In genomic region chr16:88531931-88532433, GRCh38 we compare ENCODE assay signal across 1 cellular context.
TF ChIP-seq lines count a peak whose summit lies in the region.

No MANE protein-coding gene starts in this region.

TF ChIP-seq in K562, 482 proteins besides CTCF, POLR2A, EP300 and RAD21 (continued from another document):
- TF ChIP-seq ZBTB33 (CRISPR knock-in tag; IDR thresholded peaks at IDR 0.05) (peak; percentile 94), ZNF785 (CRISPR knock-in tag; IDR thresholded peaks at IDR 0.05) (no peak), ELF4 (CRISPR knock-in tag; IDR thresholded peaks at IDR 0.05) (no peak), NCOA1 (IDR thresholded peaks at IDR 0.05; ENCODE audit: low read depth) (no peak), ZNF217 (CRISPR knock-in tag; IDR thresholded peaks at IDR 0.05) (no peak)
